Comparison of ENCODE assay signal across 1 cellular context in the genomic region with DNA sequence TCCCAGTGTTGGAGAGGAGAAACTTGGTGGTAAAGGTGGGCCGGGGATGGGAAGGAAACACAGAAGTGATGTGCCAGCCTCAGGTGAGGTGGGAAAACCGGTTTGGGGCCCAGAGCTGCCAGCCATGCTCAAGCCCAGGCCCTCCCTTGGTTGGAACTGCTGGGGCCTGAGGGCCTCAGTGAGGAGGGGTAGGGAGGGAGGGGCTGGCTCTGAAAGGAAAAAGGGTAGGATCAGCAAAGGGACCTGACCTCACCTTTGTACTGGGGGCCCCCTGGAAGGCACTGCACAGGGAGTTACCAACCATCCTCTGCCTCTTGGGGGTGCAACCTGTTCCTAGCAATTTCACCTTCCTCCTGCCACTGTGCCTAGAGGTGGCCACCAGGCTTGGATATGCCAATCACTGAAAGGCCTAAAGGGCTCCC.
TF ChIP-seq lines count a peak whose summit lies in the region.

No MANE protein-coding gene starts in this region.

TF ChIP-seq in A549, 52 proteins besides CTCF, POLR2A, EP300 and RAD21:
- no peak for TF ChIP-seq NPAS2 (CRISPR knock-in tag; IDR thresholded peaks at IDR 0.05; ENCODE audit: borderline replicate concordance)
- TF ChIP-seq KDM5A (IDR thresholded peaks at IDR 0.05) = no peak
- TF ChIP-seq JUN (IDR thresholded peaks at IDR 0.05) = no peak; a peak in 1 of 5 replicates
- TF ChIP-seq ZSCAN20 (CRISPR knock-in tag; IDR thresholded peaks at IDR 0.05) = no peak
- TF ChIP-seq FOSL2 (IDR thresholded peaks at IDR 0.05) = no peak
- TF ChIP-seq FOSL2 (CRISPR knock-in tag; IDR thresholded peaks at IDR 0.05) = no peak
- TF ChIP-seq, protein P1, sequence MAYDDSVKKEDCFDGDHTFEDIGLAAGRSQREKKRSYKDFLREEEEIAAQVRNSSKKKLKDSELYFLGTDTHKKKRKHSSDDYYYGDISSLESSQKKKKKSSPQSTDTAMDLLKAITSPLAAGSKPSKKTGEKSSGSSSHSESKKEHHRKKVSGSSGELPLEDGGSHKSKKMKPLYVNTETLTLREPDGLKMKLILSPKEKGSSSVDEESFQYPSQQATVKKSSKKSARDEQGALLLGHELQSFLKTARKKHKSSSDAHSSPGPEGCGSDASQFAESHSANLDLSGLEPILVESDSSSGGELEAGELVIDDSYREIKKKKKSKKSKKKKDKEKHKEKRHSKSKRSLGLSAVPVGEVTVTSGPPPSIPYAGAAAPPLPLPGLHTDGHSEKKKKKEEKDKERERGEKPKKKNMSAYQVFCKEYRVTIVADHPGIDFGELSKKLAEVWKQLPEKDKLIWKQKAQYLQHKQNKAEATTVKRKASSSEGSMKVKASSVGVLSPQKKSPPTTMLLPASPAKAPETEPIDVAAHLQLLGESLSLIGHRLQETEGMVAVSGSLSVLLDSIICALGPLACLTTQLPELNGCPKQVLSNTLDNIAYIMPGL (CRISPR knock-in tag; IDR thresholded peaks at IDR 0.05; ENCODE audit: borderline replicate concordance) = no peak
- TF ChIP-seq POLR2AphosphoS2 (conservative IDR thresholded peaks at IDR 0.05; ENCODE audit: low read length) = no peak
- no peak for TF ChIP-seq CBX8 (IDR thresholded peaks at IDR 0.05)
- no peak for TF ChIP-seq ZFP36 (IDR thresholded peaks at IDR 0.05; ENCODE audit: borderline replicate concordance, partially characterized antibody)
- TF ChIP-seq SMC3 (IDR thresholded peaks at IDR 0.05) = no peak
- no peak for TF ChIP-seq HOXB13 (CRISPR knock-in tag; IDR thresholded peaks at IDR 0.05; ENCODE audit: low read depth)
- TF ChIP-seq, protein P2, sequence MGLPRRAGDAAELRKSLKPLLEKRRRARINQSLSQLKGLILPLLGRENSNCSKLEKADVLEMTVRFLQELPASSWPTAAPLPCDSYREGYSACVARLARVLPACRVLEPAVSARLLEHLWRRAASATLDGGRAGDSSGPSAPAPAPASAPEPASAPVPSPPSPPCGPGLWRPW (IDR thresholded peaks at IDR 0.05) = no peak
- TF ChIP-seq KDM1A (IDR thresholded peaks at IDR 0.05; ENCODE audit: low read depth) = no peak
- TF ChIP-seq ELK1 (IDR thresholded peaks at IDR 0.05; ENCODE audit: low read depth, low read length) = no peak
